ENCODE assay signal across 8 cellular contexts in the genomic region with DNA sequence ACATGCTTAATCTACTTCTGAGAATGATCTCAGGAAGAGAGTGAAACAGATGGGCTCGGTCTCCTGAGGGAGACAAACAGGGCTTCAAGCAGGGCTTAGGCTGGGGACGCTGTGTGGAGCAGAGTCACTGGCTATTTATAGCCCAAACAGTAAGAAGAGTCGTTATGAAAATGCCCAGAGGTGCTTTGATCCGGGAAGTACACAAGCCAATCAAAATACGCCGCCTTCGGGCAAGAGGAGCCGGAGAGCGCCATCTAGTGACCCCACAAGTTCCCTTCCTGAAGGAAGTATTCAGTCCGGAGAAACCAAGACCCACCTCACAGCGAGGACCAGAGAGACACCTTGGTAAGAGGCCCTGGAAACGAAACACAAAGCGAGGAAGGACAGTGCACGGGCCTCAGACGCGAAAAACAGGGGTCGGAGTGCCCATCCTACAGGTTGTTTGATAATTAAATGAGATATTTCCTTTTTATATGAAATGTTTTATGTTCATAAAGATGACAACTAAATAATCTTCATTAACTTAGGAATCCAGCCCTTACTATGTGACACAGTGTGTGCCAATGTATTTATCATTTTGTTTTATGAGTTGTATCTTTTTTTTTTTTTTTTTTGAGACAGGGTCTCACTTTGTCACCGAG. TPM values are rescaled to one million over a fixed set of nuclear protein-coding genes. Genes with fewer than 3 reads are reported as not detected.
DNase-seq lines count a peak whose midpoint lies in the region; ATAC-seq and TF ChIP-seq lines count a peak whose summit lies in the region.

No MANE protein-coding gene starts in this region.

- no peak overlapping the region for H3K4me3 ChIP-seq in OCI-LY7 (ENCODE audit: low read depth, low read length, poor library complexity, severe bottlenecking)

- no peaks in the 10 kb centered on the region for H3K36me3 Mint-ChIP-seq in naive thymus-derived CD8-positive, alpha-beta T cell

- TF ChIP-seq CTCF in OCI-LY7 (conservative IDR thresholded peaks at IDR 0.05; ENCODE audit: low read length): peak; percentile 83

- POLR2A ChIA-PET in OCI-LY7 (lab: Charles Lee): no interaction called here
- POLR2A ChIA-PET in naive thymus-derived CD8-positive, alpha-beta T cell (lab: Charles Lee): interaction anchor here (0.8 kb wide), 1 partner anchor 492 kb away, joined by 9 read pairs; no protein-coding TSS in a partner anchor

- peaks cover 0 to 3% (median 1%) of the 10 kb centered on the region in 5 donors for H3K27me3 Mint-ChIP-seq in naive thymus-derived CD8-positive, alpha-beta T cell

- no peak for TF ChIP-seq POLR2A in erythroblast (IDR thresholded peaks at IDR 0.05; ENCODE audit: low read length)

- H4K20me1 ChIP-seq in OCI-LY7 (ENCODE audit: insufficient read depth, low read length): no peaks in the 10 kb centered on the region

- no peaks in the 10 kb centered on the region for H3K79me2 ChIP-seq in OCI-LY7 (ENCODE audit: insufficient read depth, low read depth, low read length)

- peaks cover 0 to 7% (median 0%) of the 10 kb centered on the region in 9 donors for H3K9me3 Mint-ChIP-seq in naive thymus-derived CD8-positive, alpha-beta T cell

- peak overlapping the region in 9 of 10 donors; percentile 2 to 79 (median 44) for H3K27ac Mint-ChIP-seq in naive thymus-derived CD8-positive, alpha-beta T cell

- H2AFZ ChIP-seq in OCI-LY7 (ENCODE audit: low read length): peak overlapping the region; percentile 84

- peak; percentile 95 for ATAC-seq in GM21717 (IDR thresholded peaks at IDR 0.05; ENCODE audit: unreplicated experiment)
- peak; percentile 93 to 95 for ATAC-seq in naive thymus-derived CD8-positive, alpha-beta T cell

- no TSS peak for BruUV-seq in OCI-LY7 (replicated peaks; lab: Mats Ljungman, UMichigan)

- DNase-seq in DMS53 treated with DMSO at 0.1 percent for 48 hours (lab: John Stamatoyannopoulos, UW; ENCODE audit: unreplicated experiment) (peak; percentile 92), KBM-7 (peak; percentile 92), OCI-LY7 (ENCODE audit: low spot score) (peak; percentile 87), activated T-cell treated with anti-CD3 and anti-CD28 coated beads for 1 hour (ENCODE audit: low read depth) (peak; percentile 67), erythroblast (lab: John Stamatoyannopoulos, UW) (peak; percentile 90 to 91)
- DNase-seq in naive thymus-derived CD8-positive, alpha-beta T cell: peak; percentile 61 to 89 (median 74)
- DNase-seq in stimulated activated CD8-positive, alpha-beta memory T cell treated with anti-CD3 and anti-CD28 coated beads, Interleukin-7, amount 100 ng/mL, for 48 hours (ENCODE audit: extremely low read depth in 1 of 2, low read depth in 1 of 2): peak; percentile 38 to 81

- H3K36me3 ChIP-seq in OCI-LY7 (ENCODE audit: insufficient read depth, low read length): no peaks in the 10 kb centered on the region

- H3K9me2 ChIP-seq in OCI-LY7 (ENCODE audit: insufficient read depth, low read length): no peaks in the 10 kb centered on the region

- H3K4me3 Mint-ChIP-seq in naive thymus-derived CD8-positive, alpha-beta T cell: peak overlapping the region; percentile 50 to 88 (median 80)

- in situ Hi-C loops in KBM-7 (cut with MboI; ENCODE audit: low pct_unique_long_range_greater_than_20kb, low sequenced_read_pairs): no loop called here

- intact Hi-C loops in OCI-LY7 (cut with micrococcal nuclease; ENCODE audit: unreplicated experiment): loop anchor here (1.0 to 10.0 kb wide), 2 partner anchors 126 to 202 kb away; no protein-coding TSS in a partner anchor

- CTCF ChIA-PET in OCI-LY7 (lab: Charles Lee; ENCODE audit: unreplicated experiment): no interaction called here

- H3K4me1 Mint-ChIP-seq in naive thymus-derived CD8-positive, alpha-beta T cell: peaks cover 3 to 12% (median 9%) of the 10 kb centered on the region in 4 donors

- H3K4me1 ChIP-seq in OCI-LY7 (ENCODE audit: insufficient read depth, low read length, poor library complexity, severe bottlenecking): peaks cover 9% of the 10 kb centered on the region

- peak overlapping the region; percentile 23 for H3K27ac ChIP-seq in OCI-LY7 (ENCODE audit: low read depth, low read length, poor library complexity, severe bottlenecking)

- H3K4me2 ChIP-seq in OCI-LY7 (ENCODE audit: low read length): peak overlapping the region; percentile 25; the same call in 1 of the 2 replicates

- H3K9me3 ChIP-seq in OCI-LY7 (ENCODE audit: low read length): no peaks in the 10 kb centered on the region

RNA-seq across cellular contexts. Expression of gene SCCPDH, which starts 25.0 kb away (rescaled TPM):
- 1.8 and 1.9 TPM in 2 replicates for total RNA-seq in OCI-LY7 (2014; rRNA removed; shearing (Covaris generic))
- 12.1 and 12.2 TPM in 2 replicates for total RNA-seq in OCI-LY7 (2022)
- total RNA-seq in naive thymus-derived CD8-positive, alpha-beta T cell: 10 to 100 TPM; 11.3 to 11.7 TPM
- polyA plus RNA-seq in naive thymus-derived CD8-positive, alpha-beta T cell: 10 to 100 TPM; 31.3 to 36.8 (median 36.4) TPM
